ENCODE assay signal across 8 cellular contexts in genomic region chr15:65792130-65792987, GRCh38. TPM values are rescaled to one million over a fixed set of nuclear protein-coding genes. Genes with fewer than 3 reads are reported as not detected.
DNase-seq lines count a peak whose midpoint lies in the region; ATAC-seq and TF ChIP-seq lines count a peak whose summit lies in the region.

TSS of gene DENND4A (minus strand) at chr15:65792293. CDS start at chr15:65756450, 35,843 bp downstream.

- peak within 1 kb of the TSS; percentile 99 for H3K27ac Mint-ChIP-seq in progenitor cell of endocrine pancreas

- no peaks in the 10 kb centered on the region for H3K9me3 Mint-ChIP-seq in progenitor cell of endocrine pancreas (ENCODE audit: low read depth)

- peaks cover 31% of the 10 kb centered on the region for H3K4me1 Mint-ChIP-seq in progenitor cell of endocrine pancreas (ENCODE audit: low read depth)

- no peaks in the 10 kb centered on the region for H3K27me3 Mint-ChIP-seq in progenitor cell of endocrine pancreas

- H3K4me3 Mint-ChIP-seq in progenitor cell of endocrine pancreas (ENCODE audit: low read depth): peak within 1 kb of the TSS; percentile 85

- ATAC-seq in HG02870 (IDR thresholded peaks at IDR 0.05; ENCODE audit: unreplicated experiment) (peak; percentile 81), left cardiac atrium (peak; percentile 97)

- DNase-seq in GM13976 (ENCODE audit: low spot score): peak; percentile 92
- peak; percentile 89 for DNase-seq in NCI-H146 treated with DMSO at 0.1 percent for 48 hours (lab: John Stamatoyannopoulos, UW; ENCODE audit: unreplicated experiment)
- peak; percentile 93 for DNase-seq in amniotic stem cell (lab: John Stamatoyannopoulos, UW)
- peak; percentile 98 for DNase-seq in left cardiac atrium
- peak; percentile 96 for DNase-seq in progenitor cell of endocrine pancreas (ENCODE audit: low spot score, unreplicated experiment)
- DNase-seq in ureter (ENCODE audit: low spot score): peak; percentile 98

- TF ChIP-seq CTCF in GM13976 (IDR thresholded peaks at IDR 0.05; ENCODE audit: borderline replicate concordance, control extremely low read depth, extremely low read depth, insufficient read depth, missing control alignments) (no peak), progenitor cell of endocrine pancreas (IDR thresholded peaks at IDR 0.05; ENCODE audit: unreplicated experiment) (no peak)

- in situ Hi-C loops in GM13976 (cut with MboI; ENCODE audit: low sequenced_read_pairs, unreplicated experiment): no loop called here

- intact Hi-C loops in T-helper 1 cell treated with Interleukin-12 subunit alpha and Interleukin-12 subunit beta and Interleukin-4 antibody, amounts not matched to agents 30 ng/mL and 1 ng/mL, for 36 hours (cut with micrococcal nuclease): loop anchor here (1.0 to 10.0 kb wide), 13 partner anchors 13 to 900 kb away; partner anchors contain the start of genes INTS14, MAP2K1, RAB11A and TIPIN
- intact Hi-C loops in left cardiac atrium (cut with DNase I): no loop called here

- no peaks in the 10 kb centered on the region for H3K36me3 Mint-ChIP-seq in progenitor cell of endocrine pancreas (ENCODE audit: insufficient read depth)

RNA-seq across cellular contexts. Expression of gene DENND4A, which starts in this region (rescaled TPM):
- 49.6 and 49.9 TPM in 2 replicates for total RNA-seq in T-helper 1 cell treated with Interleukin-12 subunit alpha and Interleukin-12 subunit beta and Interleukin-4 antibody, amounts not matched to agents 30 ng/mL and 1 ng/mL, for 36 hours
- total RNA-seq in left cardiac atrium (10 to 100 TPM; 18.1 to 22.9 TPM), progenitor cell of endocrine pancreas (17.5 and 17.9 TPM in 2 replicates), ureter (41.7 TPM)

Comparison
In these comparisons a context has a peak if more than half of its experiments do, and no peak if none do; other contexts are left out.
1. Peak in every context shown above with its lines: DNase-seq and ATAC-seq.